12 cellular contexts compared by ENCODE assay signal in the genomic region with DNA sequence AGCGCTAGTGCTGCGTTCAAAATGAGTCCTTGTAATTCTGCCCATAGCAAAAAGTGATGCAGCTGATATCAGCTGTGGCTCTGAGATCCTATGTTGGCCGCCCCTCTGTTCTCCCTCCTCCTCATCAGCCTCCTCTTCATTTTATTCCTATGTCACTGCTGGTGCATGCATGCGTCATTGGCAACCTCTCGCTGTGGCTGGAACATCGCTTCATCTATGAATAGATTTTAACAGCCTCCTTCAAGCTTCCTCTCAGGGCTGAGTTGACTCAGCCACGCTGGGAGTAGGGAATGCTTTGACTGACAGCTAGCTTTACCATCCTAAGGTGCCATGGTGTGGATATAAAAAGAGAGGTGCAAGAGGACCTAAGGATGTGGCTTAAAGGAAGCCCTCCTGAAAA.
DNase-seq lines count a peak whose midpoint lies in the region; ATAC-seq and TF ChIP-seq lines count a peak whose summit lies in the region.
"Had no signal": no experiment of that assay in that cellular context is flagged by ENCODE, and none has a peak within 500 bp of the region (broad histone marks: within the 10 kb centered on the region; RNA-seq: fewer than 3 reads in every experiment).

No MANE protein-coding gene starts in this region.

- ATAC-seq in left ventricle myocardium superior, result peak; percentile 63
- ATAC-seq in HG02885 (IDR thresholded peaks at IDR 0.05; ENCODE audit: poor library complexity, unreplicated experiment), result no peak

- H4K20me1 ChIP-seq in smooth muscle cell (ENCODE audit: low read depth), result no peaks in the 10 kb centered on the region

- no peak overlapping the region for H2AFZ ChIP-seq in smooth muscle cell (ENCODE audit: low read depth)
- H2AFZ ChIP-seq: parathyroid adenoma had no signal

- DNase-seq in NCI-H1105 treated with DMSO at 0.1 percent for 48 hours (lab: John Stamatoyannopoulos, UW) (peak; percentile 3), NCI-H1105 (lab: John Stamatoyannopoulos, UW) (no peak), amygdala (lab: John Stamatoyannopoulos, UW) (peak in 38 of 56 donors; percentile 1 to 67 (median 15)), left ventricle myocardium superior (peak; percentile 38), smooth muscle cell (lab: John Stamatoyannopoulos, UW; ENCODE audit: unreplicated experiment) (no peak), spleen (no peak)
- no peak for DNase-seq in activated CD4-positive, alpha-beta T cell treated with anti-CD3 and anti-CD28 coated beads for 4 hours
- DNase-seq: NCI-H524 treated with DMSO at 0.1 percent for 48 hours; stimulated activated CD4-positive, alpha-beta T cell treated with anti-CD3 and anti-CD28 coated beads, Interleukin-4, amount 100 ng/mL, for 1 hour had no signal

- TF ChIP-seq CTCF in smooth muscle cell (IDR thresholded peaks at IDR 0.05; ENCODE audit: borderline replicate concordance, insufficient read depth, poor library complexity, severe bottlenecking), result no peak
- TF ChIP-seq CTCF in spleen (IDR thresholded peaks at IDR 0.05 in 8 of 11, conservative IDR thresholded peaks at IDR 0.05 in 3 of 11), result no peak

- no peaks in the 10 kb centered on the region for H3K36me3 ChIP-seq in smooth muscle cell (ENCODE audit: low read depth)
- H3K36me3 ChIP-seq in spleen, result no peaks in the 10 kb centered on the region

- H3K4me2 ChIP-seq in smooth muscle cell, result peak overlapping the region; percentile 44

- H3K4me3 ChIP-seq in smooth muscle cell (no peak overlapping the region), spleen (no peak overlapping the region)

- H3F3A ChIP-seq in smooth muscle cell (ENCODE audit: low read depth), result peaks cover 21% of the 10 kb centered on the region

- 33% methylated on average over 7 of the region's 7 CpGs for WGBS in smooth muscle cell (ENCODE audit: low lambda C conversion rate)
- WGBS in spleen, 5 donors, result 82 to 95% (median 86%) methylated on average over 7 of the region's 7 CpGs

- no peak for TF ChIP-seq POLR2A in spleen (IDR thresholded peaks at IDR 0.05)

- H3K9me3 ChIP-seq in smooth muscle cell (replicated peaks; ENCODE audit: low read depth), result no peaks in the 10 kb centered on the region
- no peaks in the 10 kb centered on the region for H3K9me3 ChIP-seq in spleen

- peak overlapping the region; percentile 42 for H3K9ac ChIP-seq in smooth muscle cell (ENCODE audit: low read depth)
- H3K9ac ChIP-seq: parathyroid adenoma had no signal

- intact Hi-C loops in left ventricle myocardium superior (cut with micrococcal nuclease) (no loop called here), spleen (cut with DNase I; ENCODE audit: low total_unique reads) (no loop called here)

- peak overlapping the region; percentile 81 for H3K27ac ChIP-seq in smooth muscle cell (ENCODE audit: low read depth)
- H3K27ac ChIP-seq in spleen, result no peak overlapping the region
- H3K27ac ChIP-seq: 22Rv1, parathyroid adenoma had no signal

- no peaks in the 10 kb centered on the region for H3K79me2 ChIP-seq in smooth muscle cell (ENCODE audit: low read depth)
- H3K79me2 ChIP-seq: parathyroid adenoma had no signal

- H3K4me1 ChIP-seq in smooth muscle cell (ENCODE audit: low read depth), result peaks cover 16% of the 10 kb centered on the region
- H3K4me1 ChIP-seq in spleen, result no peaks in the 10 kb centered on the region
- H3K4me1 ChIP-seq: parathyroid adenoma had no signal

- H3K27me3 ChIP-seq in smooth muscle cell (ENCODE audit: low read depth), result no peaks in the 10 kb centered on the region
- H3K27me3 ChIP-seq in spleen (replicated peaks in 1 of 7), result no peaks in the 10 kb centered on the region

Comparison
In these comparisons a context has a peak if more than half of its experiments do, and no peak if none do; other contexts are left out.
1. DNase-seq: peak in NCI-H1105 treated with DMSO at 0.1 percent for 48 hours (single experiment), amygdala (38 of 56) and left ventricle myocardium superior (single experiment); none in NCI-H1105 (single experiment), smooth muscle cell (single experiment), spleen (single experiment) and activated CD4-positive, alpha-beta T cell treated with anti-CD3 and anti-CD28 coated beads for 4 hours (0 of 2).